ENCODE assay signal across 8 cellular contexts in the genomic region with DNA sequence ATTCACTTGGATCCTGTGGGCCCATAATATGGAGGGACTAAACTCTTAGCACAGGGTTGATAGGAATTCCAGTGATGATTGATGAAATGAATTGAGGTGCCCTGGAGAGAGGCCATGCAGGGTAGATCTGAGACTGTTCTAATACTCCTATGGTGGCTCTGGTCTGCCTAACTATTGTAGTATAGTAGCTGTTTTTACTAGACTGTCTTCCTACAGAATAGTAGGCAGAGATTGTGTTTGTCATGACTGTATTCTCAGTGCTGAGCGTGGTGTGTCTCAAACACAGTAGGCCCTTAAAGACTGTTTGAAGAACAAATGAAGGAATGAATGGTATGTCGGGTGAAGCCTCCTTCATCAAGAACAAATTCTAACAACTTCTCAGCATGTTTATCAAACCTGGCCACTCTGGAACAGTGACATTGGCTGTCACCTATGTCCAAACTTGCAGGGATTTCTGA.
DNase-seq lines count a peak whose midpoint lies in the region; ATAC-seq and TF ChIP-seq lines count a peak whose summit lies in the region.

No MANE protein-coding gene starts in this region.

- peak overlapping the region; percentile 75 for H3K27ac ChIP-seq in cardiac muscle cell
- H3K27ac ChIP-seq in spleen: peak overlapping the region; percentile 55 to 88 (median 80)

- no peaks in the 10 kb centered on the region for H3K27me3 ChIP-seq in cardiac muscle cell
- no peaks in the 10 kb centered on the region for H3K27me3 ChIP-seq in spleen (replicated peaks in 1 of 7)

- H3K36me3 ChIP-seq in cardiac muscle cell (no peaks in the 10 kb centered on the region), spleen (no peaks in the 10 kb centered on the region)

- no peak for TF ChIP-seq CTCF in cardiac muscle cell (IDR thresholded peaks at IDR 0.05; ENCODE audit: low read depth, low read length)
- no peak for TF ChIP-seq CTCF in spleen (IDR thresholded peaks at IDR 0.05 in 8 of 11, conservative IDR thresholded peaks at IDR 0.05 in 3 of 11)

- ATAC-seq in GM21515 (IDR thresholded peaks at IDR 0.05; ENCODE audit: unreplicated experiment) (peak; percentile 8), HG03575 (IDR thresholded peaks at IDR 0.05; ENCODE audit: extremely low read depth, insufficient number of reproducible peaks, low FRiP score, unreplicated experiment) (peak; percentile 4)

- 75 to 93% (median 86%) methylated on average over 2 of the region's 2 CpGs for WGBS in spleen, 5 donors

- TF ChIP-seq POLR2A in spleen (IDR thresholded peaks at IDR 0.05): no peak

- H3K9me3 ChIP-seq in cardiac muscle cell (ENCODE audit: low read depth): no peaks in the 10 kb centered on the region
- H3K9me3 ChIP-seq in spleen: no peaks in the 10 kb centered on the region

- peaks cover 34% of the 10 kb centered on the region for H3K4me1 ChIP-seq in cardiac muscle cell (ENCODE audit: low read depth)
- peaks cover 21 to 53% (median 39%) of the 10 kb centered on the region in 6 donors for H3K4me1 ChIP-seq in spleen

- DNase-seq in cardiac muscle cell (ENCODE audit: low read depth in 1 of 2, low spot score in 1 of 2) (no peak), spleen (no peak), medulla oblongata (ENCODE audit: extremely low spot score) (no peak), GM03348 (ENCODE audit: low spot score) (no peak), NCI-H748 treated with DMSO at 0.1 percent for 48 hours (lab: John Stamatoyannopoulos, UW) (no peak)
- no peak for DNase-seq in stimulated activated CD4-positive, alpha-beta T cell treated with anti-CD3 and anti-CD28 coated beads, Interleukin-4, amount 100 ng/mL, for 24 hours

- H3K4me3 ChIP-seq in cardiac muscle cell (no peak overlapping the region), spleen (peak overlapping the region in 1 of 8 donors; percentile 38)

- intact Hi-C loops in spleen (cut with DNase I; ENCODE audit: low total_unique reads): no loop called here
